Comparison of ENCODE assay signal across 10 cellular contexts in genomic region chr22:28819253-28820096, GRCh38. TPM values are rescaled to one million over a fixed set of nuclear protein-coding genes. Genes with fewer than 3 reads are reported as not detected.
DNase-seq lines count a peak whose midpoint lies in the region; ATAC-seq and TF ChIP-seq lines count a peak whose summit lies in the region.
"Had no signal": no experiment of that assay in that cellular context is flagged by ENCODE, and none has a peak within 500 bp of the region (broad histone marks: within the 10 kb centered on the region; RNA-seq: fewer than 3 reads in every experiment).

No MANE protein-coding gene starts in this region.

- DNase-seq in DND-41 (no peak), smooth muscle cell (lab: John Stamatoyannopoulos, UW; ENCODE audit: unreplicated experiment) (no peak), HAP-1 (ENCODE audit: low spot score in 2 of 2) (no peak), HEK293T (ENCODE audit: extremely low spot score) (no peak)
- DNase-seq: stimulated activated CD8-positive, alpha-beta memory T cell treated with anti-CD3 and anti-CD28 coated beads, Interleukin-4, amount 100 ng/mL, for 48 hours had no signal

- H3K27me3 ChIP-seq in DND-41 (ENCODE audit: insufficient read depth, low read length, poor library complexity) (no peaks in the 10 kb centered on the region), smooth muscle cell (ENCODE audit: low read depth) (no peaks in the 10 kb centered on the region), HAP-1 (ENCODE audit: low read depth) (no peaks in the 10 kb centered on the region)
- H3K27me3 ChIP-seq: gastroesophageal sphincter had no signal

- H3K36me3 Mint-ChIP-seq in nephron (ENCODE audit: low read depth) = no peaks in the 10 kb centered on the region

- peak overlapping the region; percentile 65 for H3K9ac ChIP-seq in DND-41 (ENCODE audit: low read depth, low read length)
- H3K9ac ChIP-seq in smooth muscle cell (ENCODE audit: low read depth) = no peak overlapping the region

- peak overlapping the region; percentile 74 to 95 (median 93) for H3K27ac Mint-ChIP-seq in nephron

- H3K4me2 ChIP-seq in DND-41 (ENCODE audit: insufficient read depth, low read length) = peak overlapping the region; percentile 22; the same call in 1 of the 2 replicates
- H3K4me2 ChIP-seq in smooth muscle cell = no peak overlapping the region

- TF ChIP-seq CTCF in DND-41 (IDR thresholded peaks at IDR 0.05; ENCODE audit: borderline replicate concordance, extremely low read depth, low read length, poor library complexity, severe bottlenecking) (no peak), nephron (IDR thresholded peaks at IDR 0.05; ENCODE audit: unreplicated experiment in 3 of 3) (no peak), smooth muscle cell (IDR thresholded peaks at IDR 0.05; ENCODE audit: borderline replicate concordance, insufficient read depth, poor library complexity, severe bottlenecking) (no peak)

- no peaks in the 10 kb centered on the region for H3K27me3 Mint-ChIP-seq in nephron (ENCODE audit: low read depth)

- H3F3A ChIP-seq in smooth muscle cell (ENCODE audit: low read depth) = no peaks in the 10 kb centered on the region

- no peak overlapping the region for H3K4me3 Mint-ChIP-seq in nephron

- H3K79me2 ChIP-seq in DND-41 (ENCODE audit: insufficient read depth, low read length) (peaks cover 62% of the 10 kb centered on the region), smooth muscle cell (ENCODE audit: low read depth) (no peaks in the 10 kb centered on the region)

- 71% methylated on average over 5 of the region's 5 CpGs for WGBS in smooth muscle cell (ENCODE audit: low lambda C conversion rate)

- POLR2A ChIA-PET in HEK293T (lab: Yijun Ruan, JAX) = interaction anchor here (0.6 to 5.6 kb wide), 3 partner anchors 13 to 765 kb away, joined by 3 to 23 read pairs (median 3); partner anchors contain the start of gene XBP1

- H3K4me1 ChIP-seq in DND-41 (ENCODE audit: insufficient read depth, low read length) = peaks cover 100% of the 10 kb centered on the region
- peaks cover 3% of the 10 kb centered on the region for H3K4me1 ChIP-seq in smooth muscle cell (ENCODE audit: low read depth)
- H3K4me1 ChIP-seq in HAP-1 = peaks cover 11% of the 10 kb centered on the region

- H2AFZ ChIP-seq in DND-41 (ENCODE audit: low read depth, low read length) = no peak overlapping the region
- no peak overlapping the region for H2AFZ ChIP-seq in smooth muscle cell (ENCODE audit: low read depth)

- H3K27ac ChIP-seq in DND-41 (ENCODE audit: low read length) (peak overlapping the region; percentile 99), smooth muscle cell (ENCODE audit: low read depth) (no peak overlapping the region)

- in situ Hi-C loops in HAP-1 (cut with MboI; ENCODE audit: low sequenced_read_pairs) = no loop called here

- no peaks in the 10 kb centered on the region for H3K9me3 Mint-ChIP-seq in nephron

- ATAC-seq in DND-41 (ENCODE audit: insufficient read depth, low read depth) (no peak), GM19452 (IDR thresholded peaks at IDR 0.05; ENCODE audit: unreplicated experiment) (peak; percentile 60), HG03159 (IDR thresholded peaks at IDR 0.05; ENCODE audit: unreplicated experiment) (no peak)
- ATAC-seq: gastroesophageal sphincter had no signal

- H3K36me3 ChIP-seq in DND-41 (ENCODE audit: insufficient read depth, low read length) (no peaks in the 10 kb centered on the region; the same call in 1 of the 2 replicates), smooth muscle cell (ENCODE audit: low read depth) (no peaks in the 10 kb centered on the region), HAP-1 (replicated peaks) (peaks cover 3% of the 10 kb centered on the region; the same call in 1 of the 2 replicates)
- H3K36me3 ChIP-seq: gastroesophageal sphincter had no signal

- CTCF ChIA-PET in HEK293T (lab: Yijun Ruan, JAX) = interaction anchor here (0.6 to 0.9 kb wide), 2 partner anchors 9 to 74 kb away, joined by 3 to 7 read pairs; no protein-coding TSS in a partner anchor

- peaks cover 38% of the 10 kb centered on the region for H3K4me1 Mint-ChIP-seq in nephron

- 0 out of 2 replicates have a peak, but pooled peaks have one; percentile 17 for TF ChIP-seq POLR2A in Raji (IDR thresholded peaks at IDR 0.05; ENCODE audit: insufficient read depth, low read depth, low read length)

- H3K9me3 ChIP-seq in DND-41 (ENCODE audit: insufficient read depth, low read length, severe bottlenecking) = no peaks in the 10 kb centered on the region
- no peaks in the 10 kb centered on the region for H3K9me3 ChIP-seq in smooth muscle cell (replicated peaks; ENCODE audit: low read depth)
- no peaks in the 10 kb centered on the region for H3K9me3 ChIP-seq in HAP-1
- H3K9me3 ChIP-seq: gastroesophageal sphincter had no signal

- H4K20me1 ChIP-seq in DND-41 (ENCODE audit: insufficient read depth, low read length) (no peaks in the 10 kb centered on the region), smooth muscle cell (ENCODE audit: low read depth) (no peaks in the 10 kb centered on the region)

- no peak overlapping the region for H3K4me3 ChIP-seq in DND-41 (ENCODE audit: low read depth in 1 of 2, low read length in 2 of 2)
- H3K4me3 ChIP-seq in smooth muscle cell = no peak overlapping the region
- H3K4me3 ChIP-seq in HAP-1 = no peak overlapping the region
- H3K4me3 ChIP-seq: gastroesophageal sphincter had no signal

TF ChIP-seq in HEK293T, 16 proteins besides CTCF, POLR2A, EP300 and RAD21:
- TF ChIP-seq PKNOX1 (IDR thresholded peaks at IDR 0.05) (no peak), CTBP1 (IDR thresholded peaks at IDR 0.05; ENCODE audit: borderline replicate concordance) (no peak), TARDBP (IDR thresholded peaks at IDR 0.05) (no peak), FOXM1 (IDR thresholded peaks at IDR 0.05; ENCODE audit: borderline replicate concordance) (no peak), NFRKB (IDR thresholded peaks at IDR 0.05) (no peak), HDGF (IDR thresholded peaks at IDR 0.05; ENCODE audit: borderline replicate concordance) (no peak), FOXK2 (IDR thresholded peaks at IDR 0.05) (no peak), SP1 (IDR thresholded peaks at IDR 0.05) (no peak), SUZ12 (IDR thresholded peaks at IDR 0.05) (no peak), FOXA1 (IDR thresholded peaks at IDR 0.05) (no peak)

RNA-seq across cellular contexts. Expression of gene XBP1, which starts 19.1 kb away (rescaled TPM):
- 375 and 406 TPM in 2 replicates for total RNA-seq in smooth muscle cell
- polyA plus RNA-seq in smooth muscle cell = 317 and 381 TPM in 2 replicates

RNA-seq across cellular contexts. Expression of gene CCDC117, which starts 47.0 kb away (rescaled TPM):
- 30.8 and 32.0 TPM in 2 replicates for total RNA-seq in smooth muscle cell
- 17.3 and 18.1 TPM in 2 replicates for polyA plus RNA-seq in smooth muscle cell
